27 cellular contexts compared by ENCODE assay signal in the genomic region with DNA sequence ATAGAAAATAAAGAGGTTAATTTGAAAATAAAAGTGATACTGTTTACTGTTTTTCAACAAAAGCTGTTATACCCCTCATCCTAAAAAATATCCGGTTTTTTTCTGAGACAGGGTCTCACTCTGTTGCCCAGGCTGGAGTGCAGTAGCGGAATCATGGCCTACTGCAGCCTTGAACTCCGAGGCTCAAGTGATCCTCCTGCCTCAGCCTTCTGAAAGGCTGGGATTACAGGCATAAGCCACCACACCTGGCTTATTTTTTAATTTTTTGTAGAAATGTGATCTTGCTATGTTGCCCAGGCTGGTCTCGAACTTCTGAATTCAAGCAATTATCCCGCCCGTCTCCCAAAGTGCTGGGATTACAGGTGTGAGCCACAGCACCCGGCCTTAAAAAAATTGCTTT.
"Had no signal": no experiment of that assay in that cellular context is flagged by ENCODE, and none has a peak within 500 bp of the region (broad histone marks: within the 10 kb centered on the region; RNA-seq: fewer than 3 reads in every experiment).

No MANE protein-coding gene starts in this region.

- H3K27me3 ChIP-seq: adrenal gland, body of pancreas, esophagus squamous epithelium had no signal

- H3K4me3 ChIP-seq: adrenal gland, body of pancreas, esophagus squamous epithelium had no signal

- DNase-seq: activated B cell treated with CpG ODN at 0.5 μM for 24 hours; activated CD4-positive, alpha-beta memory T cell treated with anti-CD3 and anti-CD28 coated beads for 36 hours; activated CD4-positive, alpha-beta T cell treated with anti-CD3 and anti-CD28 coated beads for 48 hours; activated CD8-positive, alpha-beta memory T cell treated with anti-CD3 and anti-CD28 coated beads, Interleukin-2, amount 10 ng/mL, durations not matched to agents 7 days and 5 days; activated CD8-positive, alpha-beta memory T cell treated with anti-CD3 and anti-CD28 coated beads, Interleukin-2, amount 50 U/mL, for 4 hours; activated CD8-positive, alpha-beta T cell treated with anti-CD3 and anti-CD28 coated beads, Interleukin-2, amount 10 ng/mL, durations not matched to agents 7 days and 5 days; activated gamma-delta T cell; activated naive CD4-positive, alpha-beta T cell; activated naive CD4-positive, alpha-beta T cell treated with anti-CD3 and anti-CD28 coated beads, Interleukin-2, amount 10 ng/mL, durations not matched to agents 7 days and 5 days; activated naive CD8-positive, alpha-beta T cell treated with anti-CD3 and anti-CD28 coated beads, Interleukin-2, amount 10 ng/mL, durations not matched to agents 7 days and 5 days; activated T-cell treated with anti-CD3 and anti-CD28 coated beads, Interleukin-2, amount 50 U/mL, for 1 hour; activated T-cell treated with anti-CD3 and anti-CD28 coated beads, Interleukin-2, amount 50 U/mL, for 72 hours; adrenal gland; amygdala; aorta; body of pancreas; caudate nucleus; cortex of kidney; effector CD8-positive, alpha-beta T cell; esophagus squamous epithelium; foreskin melanocyte; head of caudate nucleus; T-helper 2 cell had no signal

- H3K4me1 ChIP-seq: body of pancreas, esophagus squamous epithelium had no signal

- H3K27ac ChIP-seq: body of pancreas, epithelial cell of prostate, esophagus squamous epithelium, VCaP had no signal

- ATAC-seq: activated CD4-positive, CD25-positive, alpha-beta regulatory T cell treated with anti-CD3 and anti-CD28 coated beads, Interleukin-2, amount 50 U/mL, for 24 hours; activated CD8-positive, alpha-beta memory T cell treated with anti-CD3 and anti-CD28 coated beads, Interleukin-2, amount 10 ng/mL, durations not matched to agents 7 days and 5 days; activated CD8-positive, alpha-beta T cell treated with anti-CD3 and anti-CD28 coated beads, Interleukin-2, amount 10 ng/mL, durations not matched to agents 7 days and 5 days; activated naive CD4-positive, alpha-beta T cell treated with anti-CD3 and anti-CD28 coated beads, Interleukin-2, amount 50 U/mL, for 72 hours; activated T-cell treated with anti-CD3 and anti-CD28 coated beads, Interleukin-2, amount 50 U/mL, for 72 hours; body of pancreas had no signal

- H3K9me3 ChIP-seq: adrenal gland, body of pancreas, esophagus squamous epithelium had no signal
